Comparison of ENCODE assay signal across 16 cellular contexts in the genomic region with DNA sequence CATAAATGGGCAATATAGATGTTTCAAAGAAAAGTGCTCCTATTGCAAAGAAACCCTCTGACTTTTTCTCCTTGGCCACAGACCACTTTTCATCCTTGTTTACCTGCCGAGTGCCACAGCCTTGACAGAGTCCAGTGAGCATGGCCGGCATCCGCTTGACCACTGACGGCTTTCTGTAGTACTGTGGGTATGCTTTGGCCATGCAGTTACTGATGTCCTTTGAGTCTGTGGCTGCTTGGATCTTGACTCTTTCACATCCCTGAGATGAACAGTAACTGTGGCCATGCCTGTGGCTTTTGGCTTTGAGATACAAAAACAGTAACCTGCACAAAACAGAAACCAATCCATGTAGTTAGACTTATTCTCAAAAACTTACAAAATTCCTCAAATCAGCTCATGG.
DNase-seq lines count a peak whose midpoint lies in the region; ATAC-seq and TF ChIP-seq lines count a peak whose summit lies in the region.
"Had no signal": no experiment of that assay in that cellular context is flagged by ENCODE, and none has a peak within 500 bp of the region (broad histone marks: within the 10 kb centered on the region; RNA-seq: fewer than 3 reads in every experiment).

No MANE protein-coding gene starts in this region.

- no peak overlapping the region for H3K4me3 Mint-ChIP-seq in activated CD4-positive, alpha-beta T cell treated with anti-CD3 and anti-CD28 coated beads, Interleukin-2, amount 10 ng/mL, durations not matched to agents 24 days and 14 days
- H3K4me3 Mint-ChIP-seq in activated CD4-positive, alpha-beta T cell treated with anti-CD3 and anti-CD28 coated beads for 36 hours: no peak overlapping the region
- H3K4me3 Mint-ChIP-seq in natural killer cell: no peak overlapping the region
- H3K4me3 Mint-ChIP-seq in natural killer cell treated with Interleukin-12 subunit alpha and Interleukin-12 subunit beta and Interleukin-15 and Interleukin-18, amount 100 ng/mL, for 72 hours: no peak overlapping the region
- no peak overlapping the region for H3K4me3 Mint-ChIP-seq in memory B cell
- H3K4me3 Mint-ChIP-seq: CD4-positive, alpha-beta T cell; H9 had no signal

- H3K4me1 ChIP-seq in right cardiac atrium (ENCODE audit: control insufficient read depth, insufficient read depth, low read length): no peaks in the 10 kb centered on the region
- H3K4me1 ChIP-seq: Caco-2 had no signal

- no peak overlapping the region for H3K4me3 ChIP-seq in right cardiac atrium (ENCODE audit: low read length)
- H3K4me3 ChIP-seq: A549 had no signal

- TF ChIP-seq CTCF in natural killer cell (IDR thresholded peaks at IDR 0.05): no peak

- no peaks in the 10 kb centered on the region for H3K27me3 Mint-ChIP-seq in activated CD4-positive, alpha-beta T cell treated with anti-CD3 and anti-CD28 coated beads, Interleukin-2, amount 10 ng/mL, durations not matched to agents 24 days and 14 days
- no peaks in the 10 kb centered on the region for H3K27me3 Mint-ChIP-seq in activated CD4-positive, alpha-beta T cell treated with anti-CD3 and anti-CD28 coated beads for 36 hours
- H3K27me3 Mint-ChIP-seq in natural killer cell (ENCODE audit: low read depth in 2 of 2) (no peaks in the 10 kb centered on the region), memory B cell (no peaks in the 10 kb centered on the region)
- no peaks in the 10 kb centered on the region for H3K27me3 Mint-ChIP-seq in natural killer cell treated with Interleukin-12 subunit alpha and Interleukin-12 subunit beta and Interleukin-15 and Interleukin-18, amount 100 ng/mL, for 72 hours
- H3K27me3 Mint-ChIP-seq: CD4-positive, alpha-beta T cell had no signal

- intact Hi-C loops in activated CD4-positive, alpha-beta T cell treated with anti-CD3 and anti-CD28 coated beads, Interleukin-2, amount 10 ng/mL, durations not matched to agents 24 days and 14 days (cut with micrococcal nuclease): no loop called here
- intact Hi-C loops in activated CD4-positive, alpha-beta T cell treated with anti-CD3 and anti-CD28 coated beads for 36 hours (cut with DNase I, micrococcal nuclease): no loop called here
- intact Hi-C loops in natural killer cell (cut with micrococcal nuclease): no loop called here
- intact Hi-C loops in right cardiac atrium (cut with DNase I): no loop called here

- no peak overlapping the region for H3K27ac Mint-ChIP-seq in activated CD4-positive, alpha-beta T cell treated with anti-CD3 and anti-CD28 coated beads, Interleukin-2, amount 10 ng/mL, durations not matched to agents 24 days and 14 days
- no peak overlapping the region for H3K27ac Mint-ChIP-seq in activated CD4-positive, alpha-beta T cell treated with anti-CD3 and anti-CD28 coated beads for 36 hours
- H3K27ac Mint-ChIP-seq in natural killer cell (peak overlapping the region; percentile 51 to 67), memory B cell (peak overlapping the region; percentile 48)
- H3K27ac Mint-ChIP-seq in natural killer cell treated with Interleukin-12 subunit alpha and Interleukin-12 subunit beta and Interleukin-15 and Interleukin-18, amount 100 ng/mL, for 72 hours: peak overlapping the region in 1 of 2 donors; percentile 16
- H3K27ac Mint-ChIP-seq: CD4-positive, alpha-beta T cell had no signal

- ATAC-seq in activated CD4-positive, alpha-beta T cell treated with anti-CD3 and anti-CD28 coated beads for 36 hours: no peak
- no peak for ATAC-seq in natural killer cell
- ATAC-seq in natural killer cell treated with Interleukin-12 subunit alpha and Interleukin-12 subunit beta and Interleukin-15 and Interleukin-18, amount 100 ng/mL, for 72 hours: no peak
- ATAC-seq in memory B cell (ENCODE audit: low read depth): no peak
- no peak for ATAC-seq in HG03139 (IDR thresholded peaks at IDR 0.05; ENCODE audit: unreplicated experiment)
- no peak for ATAC-seq in right cardiac atrium
- ATAC-seq: A549 had no signal

- peaks cover 10% of the 10 kb centered on the region for H3K4me1 Mint-ChIP-seq in activated CD4-positive, alpha-beta T cell treated with anti-CD3 and anti-CD28 coated beads, Interleukin-2, amount 10 ng/mL, durations not matched to agents 24 days and 14 days
- H3K4me1 Mint-ChIP-seq in activated CD4-positive, alpha-beta T cell treated with anti-CD3 and anti-CD28 coated beads for 36 hours: no peaks in the 10 kb centered on the region
- H3K4me1 Mint-ChIP-seq in natural killer cell (peaks cover 10 to 18% of the 10 kb centered on the region in 2 donors), memory B cell (no peaks in the 10 kb centered on the region)
- peaks cover 8% of the 10 kb centered on the region in 2 donors for H3K4me1 Mint-ChIP-seq in natural killer cell treated with Interleukin-12 subunit alpha and Interleukin-12 subunit beta and Interleukin-15 and Interleukin-18, amount 100 ng/mL, for 72 hours (ENCODE audit: low read depth in 2 of 2)
- H3K4me1 Mint-ChIP-seq: H9 had no signal

- H3K36me3 Mint-ChIP-seq in activated CD4-positive, alpha-beta T cell treated with anti-CD3 and anti-CD28 coated beads, Interleukin-2, amount 10 ng/mL, durations not matched to agents 24 days and 14 days (ENCODE audit: low read depth): peaks cover 63% of the 10 kb centered on the region
- peaks cover 49% of the 10 kb centered on the region for H3K36me3 Mint-ChIP-seq in activated CD4-positive, alpha-beta T cell treated with anti-CD3 and anti-CD28 coated beads for 36 hours (ENCODE audit: low read depth)
- H3K36me3 Mint-ChIP-seq in natural killer cell (peaks cover 15% of the 10 kb centered on the region), memory B cell (peaks cover 27% of the 10 kb centered on the region)
- H3K36me3 Mint-ChIP-seq in natural killer cell treated with Interleukin-12 subunit alpha and Interleukin-12 subunit beta and Interleukin-15 and Interleukin-18, amount 100 ng/mL, for 72 hours: peaks cover 18% of the 10 kb centered on the region

- H3K27me3 ChIP-seq in right cardiac atrium (ENCODE audit: control insufficient read depth, insufficient read depth): no peaks in the 10 kb centered on the region

- no peak overlapping the region for H3K27ac ChIP-seq in right cardiac atrium (ENCODE audit: low read length)
- H3K27ac ChIP-seq: 22Rv1, A549, C4-2B had no signal

- WGBS in right cardiac atrium: 97% methylated on average over 4 of the region's 4 CpGs

- CTCF ChIA-PET in activated CD4-positive, alpha-beta T cell treated with anti-CD3 and anti-CD28 coated beads for 36 hours (lab: Charles Lee): no interaction called here

- DNase-seq in activated CD4-positive, alpha-beta T cell treated with anti-CD3 and anti-CD28 coated beads, Interleukin-2, amount 10 ng/mL, durations not matched to agents 24 days and 14 days: peak; percentile 52
- DNase-seq in activated CD4-positive, alpha-beta T cell treated with anti-CD3 and anti-CD28 coated beads for 36 hours: no peak
- DNase-seq in natural killer cell (no peak), memory B cell (ENCODE audit: low spot score in 2 of 2) (no peak), right cardiac atrium (no peak), NCI-H1436 (lab: John Stamatoyannopoulos, UW) (no peak)
- no peak for DNase-seq in natural killer cell treated with Interleukin-12 subunit alpha and Interleukin-12 subunit beta and Interleukin-15 and Interleukin-18, amount 100 ng/mL, for 72 hours (ENCODE audit: low spot score)
- DNase-seq: AML-193; Caco-2; CD4-positive, alpha-beta T cell; GOT3; H9 had no signal

- POLR2A ChIA-PET in activated CD4-positive, alpha-beta T cell treated with anti-CD3 and anti-CD28 coated beads for 36 hours (lab: Charles Lee): no interaction called here

- no peaks in the 10 kb centered on the region for H3K9me3 ChIP-seq in right cardiac atrium (ENCODE audit: control insufficient read depth, low read length)
- H3K9me3 ChIP-seq: A549, Caco-2 had no signal

- no peaks in the 10 kb centered on the region for H3K9me3 Mint-ChIP-seq in activated CD4-positive, alpha-beta T cell treated with anti-CD3 and anti-CD28 coated beads, Interleukin-2, amount 10 ng/mL, durations not matched to agents 24 days and 14 days
- no peaks in the 10 kb centered on the region for H3K9me3 Mint-ChIP-seq in activated CD4-positive, alpha-beta T cell treated with anti-CD3 and anti-CD28 coated beads for 36 hours (ENCODE audit: low read depth)
- no peaks in the 10 kb centered on the region for H3K9me3 Mint-ChIP-seq in natural killer cell
- no peaks in the 10 kb centered on the region for H3K9me3 Mint-ChIP-seq in natural killer cell treated with Interleukin-12 subunit alpha and Interleukin-12 subunit beta and Interleukin-15 and Interleukin-18, amount 100 ng/mL, for 72 hours
- H3K9me3 Mint-ChIP-seq in memory B cell: no peaks in the 10 kb centered on the region
- H3K9me3 Mint-ChIP-seq: CD4-positive, alpha-beta T cell; H9 had no signal

Comparison
In these comparisons a context has a peak if more than half of its experiments do, and no peak if none do; other contexts are left out.
1. H3K27ac Mint-ChIP-seq: peak in natural killer cell (2 of 2) and memory B cell (single experiment); none in activated CD4-positive, alpha-beta T cell treated with anti-CD3 and anti-CD28 coated beads, Interleukin-2, amount 10 ng/mL, durations not matched to agents 24 days and 14 days (single experiment) and activated CD4-positive, alpha-beta T cell treated with anti-CD3 and anti-CD28 coated beads for 36 hours (single experiment).